ENCODE assay signal across 19 cellular contexts in the genomic region with DNA sequence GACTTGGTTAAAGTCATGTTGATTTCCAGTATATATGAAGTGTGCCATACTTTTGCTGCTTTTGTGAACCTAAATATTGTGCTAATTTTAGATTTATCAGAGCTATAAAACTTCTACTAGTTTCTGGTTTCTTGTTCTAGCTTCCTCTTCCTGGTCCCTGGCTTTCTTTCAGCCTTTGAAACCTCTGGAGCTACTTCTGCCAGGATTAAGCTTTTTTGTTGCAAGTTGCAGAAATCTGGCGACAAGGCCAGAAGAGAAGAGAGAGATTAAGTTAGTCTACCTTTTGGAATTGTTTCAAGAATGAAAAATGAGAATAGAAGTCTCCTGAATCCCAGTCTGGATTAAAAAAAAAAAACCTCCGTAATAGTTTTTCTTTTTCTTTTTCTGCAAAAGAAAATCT. TPM values are rescaled to one million over a fixed set of nuclear protein-coding genes. Genes with fewer than 3 reads are reported as not detected.
A peak's percentile ranks its signal among the peaks of the same experiment; 100 is the strongest.
DNase-seq lines count a peak whose midpoint lies in the region; ATAC-seq and TF ChIP-seq lines count a peak whose summit lies in the region.
"Had no signal": no experiment of that assay in that cellular context is flagged by ENCODE, and none has a peak within 500 bp of the region (broad histone marks: within the 10 kb centered on the region; RNA-seq: fewer than 3 reads in every experiment).

No MANE protein-coding gene starts in this region.

- H3K27ac Mint-ChIP-seq in mesothelial cell of epicardium: peak overlapping the region; percentile 43
- H3K27ac Mint-ChIP-seq: IgD-negative memory B cell had no signal

- DNase-seq in HL-60 (ENCODE audit: low read depth in 1 of 2, low spot score in 1 of 2): no peak
- DNase-seq in SK-N-MC (ENCODE audit: low read depth, low spot score): no peak
- DNase-seq in mesothelial cell of epicardium (ENCODE audit: low spot score in 2 of 2, unreplicated experiment in 2 of 2): no peak
- no peak for DNase-seq in stomach
- DNase-seq in stimulated activated CD4-positive, alpha-beta T cell treated with anti-CD3 and anti-CD28 coated beads, Interleukin-4, amount 100 ng/mL, for 4 hours: no peak
- DNase-seq: BE2C, NCI-H1105, NCI-H1694 treated with DMSO at 0.1 percent for 48 hours, NCI-H2171, NCI-H446 treated with DMSO at 0.1 percent for 48 hours, NCI-H774, Peyer's patch, Right ventricle myocardium superior had no signal

- H3K27ac ChIP-seq in BLaER1 (no peak overlapping the region), HL-60 (replicated peaks) (peak overlapping the region; percentile 21; the same call in 1 of the 2 replicates), SK-N-MC (peak overlapping the region; percentile 84), stomach (no peak overlapping the region)
- H3K27ac ChIP-seq: Peyer's patch had no signal

- TF ChIP-seq EP300 in stomach (IDR thresholded peaks at IDR 0.05): no peak

- H3K4me1 Mint-ChIP-seq in mesothelial cell of epicardium: peaks cover 12% of the 10 kb centered on the region

- 53 to 68% (median 60%) methylated on average over 2 of the region's 2 CpGs for WGBS in stomach, 5 donors

- H3K4me3 ChIP-seq in BLaER1: no peak overlapping the region
- H3K4me3 ChIP-seq in HL-60 (replicated peaks; ENCODE audit: insufficient read depth, low read length): no peak overlapping the region
- peak overlapping the region; percentile 21 for H3K4me3 ChIP-seq in SK-N-MC
- no peak overlapping the region for H3K4me3 ChIP-seq in stomach
- H3K4me3 ChIP-seq: GM12878, Peyer's patch had no signal

- H3K9ac ChIP-seq in BLaER1 (no peak overlapping the region), SK-N-MC (ENCODE audit: insufficient read length) (peak overlapping the region; percentile 44)

- no peak for TF ChIP-seq POLR2A in stomach (IDR thresholded peaks at IDR 0.05)

- H3K4me1 ChIP-seq in BLaER1 (peaks cover 14% of the 10 kb centered on the region; the same call in 1 of the 2 replicates), stomach (peaks cover 9 to 44% (median 28%) of the 10 kb centered on the region in 4 donors)
- H3K4me1 ChIP-seq: Peyer's patch had no signal

- H3K36me3 Mint-ChIP-seq in mesothelial cell of epicardium: peaks cover 19% of the 10 kb centered on the region

- peaks cover 49% of the 10 kb centered on the region for H3K9me3 ChIP-seq in BLaER1
- peaks cover 3% of the 10 kb centered on the region; the same call in 1 of the 2 replicates for H3K9me3 ChIP-seq in SK-N-MC (ENCODE audit: low read depth, low read length)
- H3K9me3 ChIP-seq in stomach: no peaks in the 10 kb centered on the region
- H3K9me3 ChIP-seq: BE2C, Peyer's patch had no signal

- no peak overlapping the region for H3K4me3 Mint-ChIP-seq in mesothelial cell of epicardium

- no peaks in the 10 kb centered on the region for H3K27me3 Mint-ChIP-seq in mesothelial cell of epicardium (ENCODE audit: low read depth)
- H3K27me3 Mint-ChIP-seq: IgD-negative memory B cell had no signal

- H3K36me3 ChIP-seq in BLaER1 (peaks cover 26% of the 10 kb centered on the region), SK-N-MC (ENCODE audit: insufficient read depth, low read length) (peaks cover 32% of the 10 kb centered on the region), stomach (no peaks in the 10 kb centered on the region)
- H3K36me3 ChIP-seq: BE2C, Peyer's patch had no signal

- TF ChIP-seq CTCF in HL-60 (IDR thresholded peaks at IDR 0.05; ENCODE audit: insufficient read depth, low read length) (no peak), mesothelial cell of epicardium (IDR thresholded peaks at IDR 0.05; ENCODE audit: unreplicated experiment) (no peak), stomach (IDR thresholded peaks at IDR 0.05) (no peak)

- ATAC-seq in HG02970 (IDR thresholded peaks at IDR 0.05; ENCODE audit: low FRiP score, unreplicated experiment) (no peak), HG03196 (IDR thresholded peaks at IDR 0.05; ENCODE audit: unreplicated experiment) (no peak)
- ATAC-seq: HCT116 had no signal

- peak overlapping the region; percentile 15; the same call in 1 of the 2 replicates for H3K4me2 ChIP-seq in BLaER1

- peaks cover 66% of the 10 kb centered on the region for H4K20me1 ChIP-seq in BLaER1

- peaks cover 17% of the 10 kb centered on the region for H3K9me3 Mint-ChIP-seq in mesothelial cell of epicardium
- H3K9me3 Mint-ChIP-seq: IgD-negative memory B cell had no signal

- H3K27me3 ChIP-seq in BLaER1: no peaks in the 10 kb centered on the region
- H3K27me3 ChIP-seq in HL-60 (ENCODE audit: insufficient read depth, poor library complexity, severe bottlenecking): no peaks in the 10 kb centered on the region
- H3K27me3 ChIP-seq in stomach: no peaks in the 10 kb centered on the region
- H3K27me3 ChIP-seq: BE2C, Peyer's patch had no signal

- intact Hi-C loops in stomach (cut with DNase I; ENCODE audit: low total_unique reads): no loop called here

RNA-seq across cellular contexts. Expression of a gene that starts 13.5 kb away (rescaled TPM):
- total RNA-seq in mesothelial cell of epicardium (33.6 to 37.6 TPM (median 36.1 TPM) in 3 replicates), stomach (10 to 100 TPM in 2 of 5 donors, 1 to 10 TPM in 2, under 1 TPM in 1; 0.29 to 76.1 (median 7.0) TPM)
- polyA plus RNA-seq in stomach: 1 to 10 TPM; 4.2 to 8.4 (median 5.8) TPM

Comparison
In these comparisons a context has a peak if more than half of its experiments do, and no peak if none do; other contexts are left out.
1. H3K27ac ChIP-seq: peak in HL-60 (single experiment) and SK-N-MC (single experiment); none in BLaER1 (single experiment) and stomach (0 of 5).